In genomic region chr18:28412521-28412920, GRCh38 we compare ENCODE assay signal across 16 cellular contexts.
A peak's percentile ranks its signal among the peaks of the same experiment; 100 is the strongest.
DNase-seq lines count a peak whose midpoint lies in the region; ATAC-seq and TF ChIP-seq lines count a peak whose summit lies in the region.
"Had no signal": no experiment of that assay in that cellular context is flagged by ENCODE, and none has a peak within 500 bp of the region (broad histone marks: within the 10 kb centered on the region; RNA-seq: fewer than 3 reads in every experiment).

No MANE protein-coding gene starts in this region.

- no peak for ATAC-seq in GM21381 (IDR thresholded peaks at IDR 0.05; ENCODE audit: unreplicated experiment)
- ATAC-seq: K562, Panc1 had no signal

- no peaks in the 10 kb centered on the region for H4K20me1 ChIP-seq in OCI-LY7 (ENCODE audit: insufficient read depth, low read length)

- no peaks in the 10 kb centered on the region for H3K9me2 ChIP-seq in OCI-LY7 (ENCODE audit: insufficient read depth, low read length)

- in situ Hi-C loops in astrocyte of the spinal cord (cut with HindIII; ENCODE audit: low sequenced_read_pairs): no loop called here

- no peaks in the 10 kb centered on the region for H3K9me3 ChIP-seq in OCI-LY7 (ENCODE audit: low read length)

- H2AFZ ChIP-seq in OCI-LY7 (ENCODE audit: low read length): no peak overlapping the region

- intact Hi-C loops in OCI-LY7 (cut with micrococcal nuclease; ENCODE audit: unreplicated experiment): no loop called here

- no peaks in the 10 kb centered on the region for H3K36me3 ChIP-seq in OCI-LY7 (ENCODE audit: insufficient read depth, low read length)

- POLR2A ChIA-PET in OCI-LY7 (lab: Charles Lee): no interaction called here

- no peaks in the 10 kb centered on the region for H3K4me1 ChIP-seq in OCI-LY7 (ENCODE audit: insufficient read depth, low read length, poor library complexity, severe bottlenecking)

- peak; percentile 10 for DNase-seq in Daoy (ENCODE audit: low read depth)
- DNase-seq in LHCN-M2 (ENCODE audit: low read depth): peak; percentile 98
- DNase-seq in astrocyte of the spinal cord (ENCODE audit: low read depth, low spot score): peak; percentile 53
- peak; percentile 52 for DNase-seq in skeletal muscle cell (ENCODE audit: low read depth)
- DNase-seq in OCI-LY7 (ENCODE audit: low spot score): no peak
- DNase-seq in NCI-H510A (lab: John Stamatoyannopoulos, UW): no peak
- no peak for DNase-seq in NOMO-1 (lab: John Stamatoyannopoulos, UW; ENCODE audit: unreplicated experiment in 2 of 2)
- DNase-seq: COR-L47, NCI-H1048, NCI-H1436 treated with DMSO at 0.1 percent for 48 hours, NCI-H2029 treated with DMSO at 0.1 percent for 48 hours, NCI-H82, SHP77 had no signal

- H3K4me2 ChIP-seq in OCI-LY7 (ENCODE audit: low read length): no peak overlapping the region

- H3K4me3 ChIP-seq in astrocyte of the spinal cord (ENCODE audit: low read depth, low read length) (no peak overlapping the region), skeletal muscle cell (ENCODE audit: low read depth, low read length) (no peak overlapping the region), OCI-LY7 (ENCODE audit: low read depth, low read length, poor library complexity, severe bottlenecking) (no peak overlapping the region)
- H3K4me3 ChIP-seq: K562 had no signal

- CTCF ChIA-PET in OCI-LY7 (lab: Charles Lee; ENCODE audit: unreplicated experiment): no interaction called here

- H3K27ac ChIP-seq in OCI-LY7 (ENCODE audit: low read depth, low read length, poor library complexity, severe bottlenecking): no peak overlapping the region

- no TSS peak for BruUV-seq in OCI-LY7 (replicated peaks; lab: Mats Ljungman, UMichigan)

- no peaks in the 10 kb centered on the region for H3K79me2 ChIP-seq in OCI-LY7 (ENCODE audit: insufficient read depth, low read depth, low read length)

- TF ChIP-seq CTCF in astrocyte of the spinal cord (IDR thresholded peaks at IDR 0.05; ENCODE audit: low read depth, low read length): no peak
- no peak for TF ChIP-seq CTCF in OCI-LY7 (conservative IDR thresholded peaks at IDR 0.05; ENCODE audit: low read length)

Comparison
In these comparisons a context has a peak if more than half of its experiments do, and no peak if none do; other contexts are left out.
1. DNase-seq: peak in Daoy (single experiment), LHCN-M2 (single experiment), astrocyte of the spinal cord (single experiment) and skeletal muscle cell (single experiment); none in OCI-LY7 (single experiment), NCI-H510A (single experiment) and NOMO-1 (0 of 2).